In the genomic region with DNA sequence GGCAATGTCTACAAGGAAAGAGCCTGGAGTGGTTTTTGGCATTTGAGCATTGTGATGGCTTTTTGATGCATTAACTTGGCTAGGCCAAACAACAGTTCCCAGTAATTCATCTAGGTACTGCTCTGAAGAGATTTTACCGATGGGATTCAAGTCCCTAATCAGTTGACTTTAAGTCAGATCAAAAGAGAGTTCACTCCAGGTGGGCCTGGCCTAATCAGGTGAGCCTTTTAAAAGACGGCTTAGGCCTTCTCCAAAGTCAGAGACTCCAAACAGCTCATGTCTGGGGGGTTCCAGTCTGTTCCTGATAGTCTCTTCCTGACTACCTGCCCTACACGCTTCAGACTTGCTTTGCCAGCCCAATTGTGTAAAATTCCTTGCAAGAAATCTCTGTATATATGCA, we compare ENCODE assay signal across 23 cellular contexts. TPM values are rescaled to one million over a fixed set of nuclear protein-coding genes. Genes with fewer than 3 reads are reported as not detected.
DNase-seq lines count a peak whose midpoint lies in the region; ATAC-seq, FAIRE-seq and TF ChIP-seq lines count a peak whose summit lies in the region.
"Had no signal": no experiment of that assay in that cellular context is flagged by ENCODE, and none has a peak within 500 bp of the region (broad histone marks: within the 10 kb centered on the region; RNA-seq: fewer than 3 reads in every experiment).

No MANE protein-coding gene starts in this region.

- H3K4me3 ChIP-seq in liver (ENCODE audit: low read depth in 1 of 3, low read length in 3 of 3) = peak overlapping the region in 2 of 3 donors; percentile 20 to 48
- no peak overlapping the region for H3K4me3 ChIP-seq in HepG2 (replicated peaks in 1 of 3; ENCODE audit: insufficient read depth in 1 of 3, low read depth in 2 of 3, low read length in 3 of 3)
- H3K4me3 ChIP-seq in uterus = no peak overlapping the region
- H3K4me3 ChIP-seq: A549; BLaER1 treated with 17β-estradiol and CSF1 and Interleukin-3, amounts not matched to agents 10 nM and 100 nM; GM12878 had no signal

- TF ChIP-seq CTCF in liver (IDR thresholded peaks at IDR 0.05; ENCODE audit: low read depth, low read length, missing input control) (no peak), HepG2 (CRISPR knock-in tag; IDR thresholded peaks at IDR 0.05) (no peak), uterus (IDR thresholded peaks at IDR 0.05) (no peak)

- no peak overlapping the region for H3K9ac ChIP-seq in liver (ENCODE audit: low read depth in 1 of 2, low read length in 2 of 2)
- no peak overlapping the region for H3K9ac ChIP-seq in HepG2 (ENCODE audit: insufficient read depth, low read depth, low read length)
- H3K9ac ChIP-seq: BLaER1 treated with 17β-estradiol and CSF1 and Interleukin-3, amounts not matched to agents 10 nM and 100 nM had no signal

- no peaks in the 10 kb centered on the region for H3K79me2 ChIP-seq in HepG2 (ENCODE audit: insufficient read depth, low read length)

- H3K27ac ChIP-seq in liver (ENCODE audit: low read depth in 1 of 2, low read length in 2 of 2) (peak overlapping the region in 1 of 2 donors; percentile 55), HepG2 (ENCODE audit: extremely low read length, insufficient read depth, low read length) (no peak overlapping the region), uterus (no peak overlapping the region)
- H3K27ac ChIP-seq: 22Rv1; A549; BLaER1 treated with 17β-estradiol and CSF1 and Interleukin-3, amounts not matched to agents 10 nM and 100 nM; C4-2B had no signal

- TF ChIP-seq POLR2A in HepG2 (IDR thresholded peaks at IDR 0.05; ENCODE audit: insufficient read depth in 1 of 2, low read depth in 2 of 2, low read length in 2 of 2) (no peak), uterus (IDR thresholded peaks at IDR 0.05) (no peak)

- H3K4me2 ChIP-seq in HepG2 (ENCODE audit: low read depth, low read length) = no peak overlapping the region
- H3K4me2 ChIP-seq: A549 had no signal

- H3K27me3 ChIP-seq in liver (ENCODE audit: control insufficient read depth in 4 of 4, insufficient read depth in 4 of 4, low read length in 3 of 4) (no peaks in the 10 kb centered on the region), HepG2 (ENCODE audit: control insufficient read depth in 1 of 2, insufficient read depth in 2 of 2, low read length in 2 of 2) (no peaks in the 10 kb centered on the region), uterus (no peaks in the 10 kb centered on the region)
- H3K27me3 ChIP-seq: BLaER1 treated with 17β-estradiol and CSF1 and Interleukin-3, amounts not matched to agents 10 nM and 100 nM had no signal

- POLR2A ChIA-PET in HepG2 (lab: Yijun Ruan, JAX) = no interaction called here

- no peak for TF ChIP-seq EP300 in HepG2 (IDR thresholded peaks at IDR 0.05; ENCODE audit: low read depth in 2 of 2, low read length in 2 of 2)
- no peak for TF ChIP-seq EP300 in HepG2 (CRISPR knock-in tag; IDR thresholded peaks at IDR 0.05; ENCODE audit: borderline replicate concordance)

- no peak for FAIRE-seq in HepG2 (lab: Jason Lieb, UNC)
- FAIRE-seq: A549, D721Med, G401.6, GM12878, GM12892, GM18507, GM19239 had no signal

- no peak overlapping the region for H2AFZ ChIP-seq in HepG2 (ENCODE audit: low read length)

- no peak for ATAC-seq in HepG2
- peak; percentile 26 for ATAC-seq in left lobe of liver
- ATAC-seq: A549; CD8-positive, alpha-beta T cell; GM12878 had no signal

- intact Hi-C loops in HepG2 (cut with micrococcal nuclease; ENCODE audit: unreplicated experiment) (no loop called here), uterus (cut with DNase I; ENCODE audit: low total_unique reads) (no loop called here)

- in situ Hi-C loops in HepG2 (cut with HindIII; ENCODE audit: extremely low pct_ligation_motif_present, low pct_unique_long_range_greater_than_20kb) (no loop called here), SK-MEL-5 (cut with HindIII; ENCODE audit: low pct_unique_long_range_greater_than_20kb, low sequenced_read_pairs) (no loop called here)

- 79% methylated on average over 3 of the region's 3 CpGs for WGBS in liver
- 92% methylated on average over 3 of the region's 3 CpGs for WGBS in HepG2 (ENCODE audit: low lambda C conversion rate)

- DNase-seq in HepG2 (ENCODE audit: low spot score) (no peak), SK-MEL-5 (ENCODE audit: low read depth, low spot score) (peak; percentile 5), left lobe of liver (ENCODE audit: low spot score) (no peak), NCI-H2196 (lab: John Stamatoyannopoulos, UW; ENCODE audit: unreplicated experiment) (no peak), uterus (no peak)
- DNase-seq: AML-193; Caco-2; Calu3; CD4-positive, alpha-beta T cell; CD8-positive, alpha-beta T cell; DMS79 treated with DMSO at 0.1 percent for 48 hours; GF-D8 had no signal

- H3K36me3 ChIP-seq in liver (ENCODE audit: control insufficient read depth in 4 of 4, insufficient read depth in 3 of 4, low read depth in 1 of 4, low read length in 3 of 4) (peaks cover 4 to 18% (median 14%) of the 10 kb centered on the region in 4 donors), HepG2 (replicated peaks in 1 of 2; ENCODE audit: control insufficient read depth in 1 of 2, insufficient read depth in 2 of 2, low read length in 2 of 2) (peaks cover 0 to 7% of the 10 kb centered on the region in 2 experiments; a peak in 4 of 5 replicates), uterus (no peaks in the 10 kb centered on the region)

- no peaks in the 10 kb centered on the region for H4K20me1 ChIP-seq in HepG2 (ENCODE audit: insufficient read depth, low read length)
- H4K20me1 ChIP-seq: BLaER1 treated with 17β-estradiol and CSF1 and Interleukin-3, amounts not matched to agents 10 nM and 100 nM had no signal

- CTCF ChIA-PET in HepG2 (lab: Yijun Ruan, JAX; ENCODE audit: low intra/inter-chr PET ratio, low total read pairs) = no interaction called here

- peaks cover 3 to 12% (median 4%) of the 10 kb centered on the region in 4 donors for H3K4me1 ChIP-seq in liver (ENCODE audit: control insufficient read depth in 4 of 4, insufficient read depth in 4 of 4, low read length in 3 of 4)
- H3K4me1 ChIP-seq in HepG2 (ENCODE audit: insufficient read depth, low read length) = peaks cover 10% of the 10 kb centered on the region
- no peaks in the 10 kb centered on the region for H3K4me1 ChIP-seq in uterus
- H3K4me1 ChIP-seq: Caco-2 had no signal

- H3K9me3 ChIP-seq in liver (ENCODE audit: control insufficient read depth in 4 of 4, low read length in 3 of 4) = no peaks in the 10 kb centered on the region
- no peaks in the 10 kb centered on the region for H3K9me3 ChIP-seq in HepG2 (ENCODE audit: low read length)
- no peaks in the 10 kb centered on the region for H3K9me3 ChIP-seq in uterus
- H3K9me3 ChIP-seq: A549; BLaER1 treated with 17β-estradiol and CSF1 and Interleukin-3, amounts not matched to agents 10 nM and 100 nM; Caco-2 had no signal

- BruUV-seq in HepG2 (replicated peaks; lab: Mats Ljungman, UMichigan) = no TSS peak

- TF ChIP-seq RAD21 in liver (IDR thresholded peaks at IDR 0.05) = no peak
- no peak for TF ChIP-seq RAD21 in HepG2 (CRISPR knock-in tag; IDR thresholded peaks at IDR 0.05)

TF ChIP-seq in liver, 16 proteins besides CTCF, POLR2A, EP300 and RAD21:
- TF ChIP-seq JUND (IDR thresholded peaks at IDR 0.05) (no peak), HNF4A (conservative IDR thresholded peaks at IDR 0.05) (no peak), RXRA (IDR thresholded peaks at IDR 0.05) (no peak), TAF1 (conservative IDR thresholded peaks at IDR 0.05) (no peak)
- TF ChIP-seq, protein P1, sequence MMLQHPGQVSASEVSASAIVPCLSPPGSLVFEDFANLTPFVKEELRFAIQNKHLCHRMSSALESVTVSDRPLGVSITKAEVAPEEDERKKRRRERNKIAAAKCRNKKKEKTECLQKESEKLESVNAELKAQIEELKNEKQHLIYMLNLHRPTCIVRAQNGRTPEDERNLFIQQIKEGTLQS (IDR thresholded peaks at IDR 0.05) = no peak
TF ChIP-seq in liver: peak in this region for 0.

TF ChIP-seq in HepG2, 621 proteins besides CTCF, POLR2A, EP300 and RAD21 (continues in another document):
- TF ChIP-seq, protein P2, sequence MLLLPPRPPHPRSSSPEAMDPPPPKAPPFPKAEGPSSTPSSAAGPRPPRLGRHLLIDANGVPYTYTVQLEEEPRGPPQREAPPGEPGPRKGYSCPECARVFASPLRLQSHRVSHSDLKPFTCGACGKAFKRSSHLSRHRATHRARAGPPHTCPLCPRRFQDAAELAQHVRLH (CRISPR knock-in tag; IDR thresholded peaks at IDR 0.05; ENCODE audit: borderline replicate concordance, low read depth) = no peak
- TF ChIP-seq NCOA2 (CRISPR knock-in tag; IDR thresholded peaks at IDR 0.05) = no peak

RNA-seq across cellular contexts. Expression of a gene that starts 53.7 kb away (rescaled TPM):
- total RNA-seq in liver = 1 to 10 TPM; 6.7 to 7.4 TPM
- 1 to 10 TPM; 2.6 to 5.9 TPM for polyA plus RNA-seq in liver
- 8.2 and 12.2 TPM in 2 replicates for total RNA-seq in HepG2 (2016; rRNA removed; fragmentation: Illumina TruSeq; extraction: Trizol)
- total RNA-seq in HepG2 (2016; cell fraction: cytosol; rRNA removed; fragmentation: Illumina TruSeq; extraction: Trizol; ENCODE audit: low read depth) = 0.91 and 1.3 TPM in 2 replicates
- 8.1 and 11.7 TPM in 2 replicates for total RNA-seq in HepG2 (2016; cell fraction: insoluble cytoplasmic fraction; rRNA removed; fragmentation: Illumina TruSeq; extraction: Trizol)
- 2.6 and 3.2 TPM in 2 replicates for total RNA-seq in HepG2 (2016; cell fraction: membrane; rRNA removed; fragmentation: Illumina TruSeq; extraction: Trizol)
- total RNA-seq in HepG2 (2016; cell fraction: nucleus; rRNA removed; fragmentation: Illumina TruSeq; extraction: Trizol) = 8.1 and 8.4 TPM in 2 replicates
- 2.4 and 3.0 TPM in 2 replicates for polyA plus RNA-seq in HepG2 (2011; rRNA removed)
- 1.1 and 1.9 TPM in 2 replicates for polyA plus RNA-seq in HepG2 (2011; cell fraction: cytosol; rRNA removed)
- 2.3 and 3.2 TPM in 2 replicates for polyA plus RNA-seq in HepG2 (2011; cell fraction: nucleus; rRNA removed)
- 3.1 and 3.3 TPM in 2 replicates for polyA plus RNA-seq in HepG2 (2012)
- 0.42 and 0.43 TPM in 2 replicates for polyA plus RNA-seq in HepG2 (2016; cell fraction: cytosol; fragmentation: Illumina TruSeq; extraction: Trizol; ENCODE audit: low read depth)
- 5.9 and 6.7 TPM in 2 replicates for polyA plus RNA-seq in HepG2 (2016; cell fraction: insoluble cytoplasmic fraction; fragmentation: Illumina TruSeq; extraction: Trizol; ENCODE audit: low read depth)
- 0.74 and 0.97 TPM in 2 replicates for polyA plus RNA-seq in HepG2 (2016; cell fraction: membrane; fragmentation: Illumina TruSeq; extraction: Trizol; ENCODE audit: low read depth)
- 5.9 and 6.0 TPM in 2 replicates for polyA plus RNA-seq in HepG2 (2016; cell fraction: nucleus; fragmentation: Illumina TruSeq; extraction: Trizol; ENCODE audit: insufficient read depth, low read depth)
- polyA minus RNA-seq in HepG2 (2011; rRNA and poly(A)+ RNA removed; ENCODE audit: low replicate concordance) = 0.75 and 1.6 TPM in 2 replicates
- 1.9 and 2.4 TPM in 2 replicates for polyA minus RNA-seq in HepG2 (2011; cell fraction: cytosol; rRNA and poly(A)+ RNA removed)
- 8.5 and 11.7 TPM in 2 replicates for polyA minus RNA-seq in HepG2 (2011; cell fraction: nucleus; rRNA and poly(A)+ RNA removed)
- total RNA-seq in SK-MEL-5 (2014; rRNA removed; shearing (Covaris generic)) = 1.2 and 1.5 TPM in 2 replicates
- 0.90 and 1.1 TPM in 2 replicates for polyA plus RNA-seq in SK-MEL-5 (2015; cell fraction: cytosol; rRNA removed)
- polyA plus RNA-seq in SK-MEL-5 (2015; cell fraction: nucleus; rRNA removed) = 0.83 and 1.3 TPM in 2 replicates
- total RNA-seq in left lobe of liver = 2.9 TPM
- total RNA-seq in uterus = 10 to 100 TPM in 3 of 4 donors, 1 to 10 TPM in 1; 2.6 to 22.5 (median 14.3) TPM

Comparison
In these comparisons a context has a peak if more than half of its experiments do, and no peak if none do; other contexts are left out.
1. H3K4me3 ChIP-seq: peak in liver (2 of 3); none in HepG2 (0 of 3) and uterus (0 of 2).